ENCODE assay signal across 8 cellular contexts in genomic region chr10:132398566-132398991, GRCh38. TPM values are rescaled to one million over a fixed set of nuclear protein-coding genes. Genes with fewer than 3 reads are reported as not detected.
A peak's percentile ranks its signal among the peaks of the same experiment; 100 is the strongest.
DNase-seq lines count a peak whose midpoint lies in the region; ATAC-seq and TF ChIP-seq lines count a peak whose summit lies in the region.

No MANE protein-coding gene starts in this region.

- no peak overlapping the region for H3K27ac Mint-ChIP-seq in activated CD4-positive, alpha-beta T cell treated with anti-CD3 and anti-CD28 coated beads, Interleukin-2, amount 10 ng/mL, durations not matched to agents 24 days and 14 days
- no peak overlapping the region for H3K27ac Mint-ChIP-seq in activated CD4-positive, alpha-beta T cell treated with anti-CD3 and anti-CD28 coated beads for 36 hours
- H3K27ac Mint-ChIP-seq in activated T-helper 17 cell treated with anti-CD3 and anti-CD28 coated beads, Interleukin-2, amount 50 U/mL, for 72 hours, result no peak overlapping the region

- ATAC-seq in activated CD4-positive, alpha-beta T cell treated with anti-CD3 and anti-CD28 coated beads for 36 hours, result no peak
- ATAC-seq in activated T-helper 17 cell treated with anti-CD3 and anti-CD28 coated beads, Interleukin-2, amount 50 U/mL, for 72 hours (replicated peaks), result no peak
- ATAC-seq in stimulated activated naive CD8-positive, alpha-beta T cell treated with anti-CD3 and anti-CD28 coated beads, Interleukin-15, Interleukin-2, amounts not matched to agents 100 U/mL and 50 U/mL, for 24 hours, result no peak

- H3K27me3 ChIP-seq in layer of hippocampus (ENCODE audit: control insufficient read depth, insufficient read depth, low read length) (no peaks in the 10 kb centered on the region), stomach (no peaks in the 10 kb centered on the region)

- H3K36me3 Mint-ChIP-seq in activated CD4-positive, alpha-beta T cell treated with anti-CD3 and anti-CD28 coated beads, Interleukin-2, amount 10 ng/mL, durations not matched to agents 24 days and 14 days (ENCODE audit: low read depth), result no peaks in the 10 kb centered on the region
- no peaks in the 10 kb centered on the region for H3K36me3 Mint-ChIP-seq in activated CD4-positive, alpha-beta T cell treated with anti-CD3 and anti-CD28 coated beads for 36 hours (ENCODE audit: low read depth)
- H3K36me3 Mint-ChIP-seq in activated T-helper 17 cell treated with anti-CD3 and anti-CD28 coated beads, Interleukin-2, amount 50 U/mL, for 72 hours (ENCODE audit: low read depth), result no peaks in the 10 kb centered on the region

- 30 to 81% (median 56%) methylated on average over 10 to 13 of the region's 13 CpGs for WGBS in stomach, 5 donors

- POLR2A ChIA-PET in activated CD4-positive, alpha-beta T cell treated with anti-CD3 and anti-CD28 coated beads for 36 hours (lab: Charles Lee), result no interaction called here

- no peak for TF ChIP-seq EP300 in stomach (IDR thresholded peaks at IDR 0.05)

- CTCF ChIA-PET in activated CD4-positive, alpha-beta T cell treated with anti-CD3 and anti-CD28 coated beads for 36 hours (lab: Charles Lee), result interaction anchor here (1.3 kb wide), 1 partner anchor 53 kb away, joined by 3 read pairs; no protein-coding TSS in a partner anchor

- no peak for TF ChIP-seq CTCF in stomach (IDR thresholded peaks at IDR 0.05)

- H3K27ac ChIP-seq in layer of hippocampus (ENCODE audit: low read depth, low read length) (peak overlapping the region; percentile 38), stomach (peak overlapping the region; percentile 96 to 99 (median 98))

- H3K9me3 Mint-ChIP-seq in activated CD4-positive, alpha-beta T cell treated with anti-CD3 and anti-CD28 coated beads, Interleukin-2, amount 10 ng/mL, durations not matched to agents 24 days and 14 days, result no peaks in the 10 kb centered on the region
- H3K9me3 Mint-ChIP-seq in activated CD4-positive, alpha-beta T cell treated with anti-CD3 and anti-CD28 coated beads for 36 hours (ENCODE audit: low read depth), result no peaks in the 10 kb centered on the region
- H3K9me3 Mint-ChIP-seq in activated T-helper 17 cell treated with anti-CD3 and anti-CD28 coated beads, Interleukin-2, amount 50 U/mL, for 72 hours, result no peaks in the 10 kb centered on the region

- H3K36me3 ChIP-seq in stomach, result no peaks in the 10 kb centered on the region

- TF ChIP-seq POLR2A in stomach (IDR thresholded peaks at IDR 0.05), result no peak

- peaks cover 71 to 77% (median 75%) of the 10 kb centered on the region in 4 donors for H3K4me1 ChIP-seq in stomach

- H3K27me3 Mint-ChIP-seq in activated CD4-positive, alpha-beta T cell treated with anti-CD3 and anti-CD28 coated beads, Interleukin-2, amount 10 ng/mL, durations not matched to agents 24 days and 14 days, result peaks cover 6% of the 10 kb centered on the region
- no peaks in the 10 kb centered on the region for H3K27me3 Mint-ChIP-seq in activated CD4-positive, alpha-beta T cell treated with anti-CD3 and anti-CD28 coated beads for 36 hours
- H3K27me3 Mint-ChIP-seq in activated T-helper 17 cell treated with anti-CD3 and anti-CD28 coated beads, Interleukin-2, amount 50 U/mL, for 72 hours, result no peaks in the 10 kb centered on the region

- no peaks in the 10 kb centered on the region for H3K9me3 ChIP-seq in stomach

- H3K4me3 Mint-ChIP-seq in activated CD4-positive, alpha-beta T cell treated with anti-CD3 and anti-CD28 coated beads, Interleukin-2, amount 10 ng/mL, durations not matched to agents 24 days and 14 days, result peak overlapping the region; percentile 85
- H3K4me3 Mint-ChIP-seq in activated CD4-positive, alpha-beta T cell treated with anti-CD3 and anti-CD28 coated beads for 36 hours, result no peak overlapping the region
- H3K4me3 Mint-ChIP-seq in activated T-helper 17 cell treated with anti-CD3 and anti-CD28 coated beads, Interleukin-2, amount 50 U/mL, for 72 hours, result peak overlapping the region; percentile 69

- H3K4me1 Mint-ChIP-seq in activated CD4-positive, alpha-beta T cell treated with anti-CD3 and anti-CD28 coated beads, Interleukin-2, amount 10 ng/mL, durations not matched to agents 24 days and 14 days, result peaks cover 9% of the 10 kb centered on the region
- H3K4me1 Mint-ChIP-seq in activated CD4-positive, alpha-beta T cell treated with anti-CD3 and anti-CD28 coated beads for 36 hours, result peaks cover 13% of the 10 kb centered on the region
- H3K4me1 Mint-ChIP-seq in activated T-helper 17 cell treated with anti-CD3 and anti-CD28 coated beads, Interleukin-2, amount 50 U/mL, for 72 hours, result peaks cover 4% of the 10 kb centered on the region

- intact Hi-C loops in activated CD4-positive, alpha-beta T cell treated with anti-CD3 and anti-CD28 coated beads, Interleukin-2, amount 10 ng/mL, durations not matched to agents 24 days and 14 days (cut with micrococcal nuclease), result loop anchor here (10.0 kb wide), 1 partner anchor 136 kb away; the partner anchor contains the start of gene INPP5A
- intact Hi-C loops in activated CD4-positive, alpha-beta T cell treated with anti-CD3 and anti-CD28 coated beads for 36 hours (cut with DNase I, micrococcal nuclease), result no loop called here
- intact Hi-C loops in stomach (cut with DNase I; ENCODE audit: low total_unique reads), result no loop called here

- DNase-seq in activated CD4-positive, alpha-beta T cell treated with anti-CD3 and anti-CD28 coated beads, Interleukin-2, amount 10 ng/mL, durations not matched to agents 24 days and 14 days, result no peak
- DNase-seq in activated CD4-positive, alpha-beta T cell treated with anti-CD3 and anti-CD28 coated beads for 36 hours, result no peak
- DNase-seq in stomach, result no peak
- no peak for DNase-seq in NCI-H774 (lab: John Stamatoyannopoulos, UW)
- no peak for DNase-seq in dedifferentiated amniotic fluid mesenchymal stem cell (ENCODE audit: extremely low spot score)
- DNase-seq in stimulated activated naive CD8-positive, alpha-beta T cell treated with anti-CD3 and anti-CD28 coated beads, Interleukin-15, Interleukin-2, amounts not matched to agents 100 U/mL and 50 U/mL, for 24 hours, result no peak

- H3K4me3 ChIP-seq in stomach, result peak overlapping the region; percentile 70 to 97 (median 82)

RNA-seq across cellular contexts. Expression of gene PWWP2B, which starts 1.6 kb away (rescaled TPM):
- 4.9 and 5.0 TPM in 2 replicates for total RNA-seq in activated CD4-positive, alpha-beta T cell treated with anti-CD3 and anti-CD28 coated beads, Interleukin-2, amount 10 ng/mL, durations not matched to agents 24 days and 14 days
- total RNA-seq in activated CD4-positive, alpha-beta T cell treated with anti-CD3 and anti-CD28 coated beads for 36 hours, result 1 to 10 TPM; 2.4 to 2.9 TPM
- 1 to 10 TPM; 1.5 to 3.1 TPM for total RNA-seq in activated T-helper 17 cell treated with anti-CD3 and anti-CD28 coated beads, Interleukin-2, amount 50 U/mL, for 72 hours
- total RNA-seq in stomach, result 100 to 1,000 TPM in 1 of 5 donors, 10 to 100 TPM in 3, 1 to 10 TPM in 1; 8.5 to 167 (median 22.9) TPM
- 10 to 100 TPM; 14.2 to 24.4 (median 22.7) TPM for polyA plus RNA-seq in stomach
